Comparison of ENCODE assay signal across 21 cellular contexts in genomic region chr7:31975546-31975945, GRCh38.
"Had no signal": no experiment of that assay in that cellular context is flagged by ENCODE, and none has a peak within 500 bp of the region (broad histone marks: within the 10 kb centered on the region; RNA-seq: fewer than 3 reads in every experiment).

No MANE protein-coding gene starts in this region.

- H3K9ac ChIP-seq: KMS-11 had no signal

- ATAC-seq: HepG2, K562, Panc1, PC-3 had no signal

- H3K27ac ChIP-seq: KMS-11, RWPE1 had no signal

- FAIRE-seq: HepG2, K562 had no signal

- H3K4me2 ChIP-seq: KMS-11 had no signal

- H3K4me3 ChIP-seq: K562 had no signal

- DNase-seq: Kasumi-1, MM.1S, NCI-H1092 treated with DMSO at 0.1 percent for 48 hours, NCI-H1436, NCI-H187, NCI-H2029, NCI-H2081 treated with DMSO at 0.1 percent for 48 hours, NCI-H2171, NCI-H226, NCI-H446, NCI-H510A, NCI-H524 treated with DMSO at 0.1 percent for 48 hours, NCI-H69, NCI-H774, PC-3, SHP77 had no signal
